ENCODE assay signal across 27 cellular contexts in genomic region chr9:136286359-136286986, GRCh38. TPM values are rescaled to one million over a fixed set of nuclear protein-coding genes. Genes with fewer than 3 reads are reported as not detected.
"Had no signal": no experiment of that assay in that cellular context is flagged by ENCODE, and none has a peak within 500 bp of the region (broad histone marks: within the 10 kb centered on the region; RNA-seq: fewer than 3 reads in every experiment).

No MANE protein-coding gene starts in this region.

- DNase-seq: colonic mucosa; effector CD8-positive, alpha-beta T cell; endodermal cell; foreskin fibroblast; gastrocnemius medialis; naive B cell; nucleus accumbens; ovary; psoas muscle; small intestine; stimulated activated CD4-positive, alpha-beta T cell treated with anti-CD3 and anti-CD28 coated beads, Interleukin-15, amount 100 ng/mL, for 24 hours; stimulated activated CD4-positive, alpha-beta T cell treated with anti-CD3 and anti-CD28 coated beads, Interleukin-2, amount 100 ng/mL, for 48 hours; stimulated activated naive B cell treated with anti-CD40 and anti-IgM and Interleukin-4, amounts not matched to agents 10 μg/mL and 1 μg/mL and 100 μg/mL, for 72 hours had no signal

- H3K4me3 ChIP-seq: colonic mucosa, gastrocnemius medialis, heart left ventricle, hepatocyte, lung, mucosa of descending colon, ovary, psoas muscle, right lobe of liver, thoracic aorta, tibial nerve, upper lobe of left lung had no signal

- H2AFZ ChIP-seq: hepatocyte had no signal

- H3K4me2 ChIP-seq: hepatocyte had no signal

- ATAC-seq: esophagus mucosa; gastrocnemius medialis; heart left ventricle; mucosa of descending colon; natural killer cell treated with Interleukin-12 subunit alpha and Interleukin-12 subunit beta and Interleukin-15 and Interleukin-18, amount 100 ng/mL, for 72 hours; psoas muscle; right lobe of liver; stimulated activated naive B cell treated with anti-CD40 and anti-IgM and Interleukin-4, amounts not matched to agents 10 μg/mL and 1 μg/mL and 100 μg/mL, for 72 hours had no signal

- H3K9me3 ChIP-seq: colonic mucosa, gastrocnemius medialis, heart left ventricle, mucosa of descending colon, ovary, psoas muscle, right lobe of liver, thoracic aorta, tibial nerve, upper lobe of left lung had no signal

- H3K36me3 ChIP-seq: colonic mucosa, gastrocnemius medialis, heart left ventricle, ovary, right lobe of liver, thoracic aorta, tibial nerve, upper lobe of left lung had no signal

- H3K27me3 ChIP-seq: colonic mucosa, hepatocyte, ovary, right lobe of liver, upper lobe of left lung had no signal

- H3K4me1 ChIP-seq: psoas muscle had no signal

- H3K27ac ChIP-seq: colonic mucosa, epithelial cell of prostate, gastrocnemius medialis, heart left ventricle, hepatocyte, ovary, psoas muscle, right lobe of liver, thoracic aorta, tibial nerve, upper lobe of left lung had no signal

RNA-seq across cellular contexts. Expression of gene CCDC187, which starts 17.4 kb away (rescaled TPM):
- total RNA-seq: chondrocyte; esophagus mucosa; gastrocnemius medialis; natural killer cell treated with Interleukin-12 subunit alpha and Interleukin-12 subunit beta and Interleukin-15 and Interleukin-18, amount 100 ng/mL, for 72 hours; psoas muscle; renal cortical epithelial cell; thoracic aorta had no signal
- polyA plus RNA-seq: heart left ventricle, liver, psoas muscle had no signal
